ENCODE assay signal across 10 cellular contexts in the genomic region with DNA sequence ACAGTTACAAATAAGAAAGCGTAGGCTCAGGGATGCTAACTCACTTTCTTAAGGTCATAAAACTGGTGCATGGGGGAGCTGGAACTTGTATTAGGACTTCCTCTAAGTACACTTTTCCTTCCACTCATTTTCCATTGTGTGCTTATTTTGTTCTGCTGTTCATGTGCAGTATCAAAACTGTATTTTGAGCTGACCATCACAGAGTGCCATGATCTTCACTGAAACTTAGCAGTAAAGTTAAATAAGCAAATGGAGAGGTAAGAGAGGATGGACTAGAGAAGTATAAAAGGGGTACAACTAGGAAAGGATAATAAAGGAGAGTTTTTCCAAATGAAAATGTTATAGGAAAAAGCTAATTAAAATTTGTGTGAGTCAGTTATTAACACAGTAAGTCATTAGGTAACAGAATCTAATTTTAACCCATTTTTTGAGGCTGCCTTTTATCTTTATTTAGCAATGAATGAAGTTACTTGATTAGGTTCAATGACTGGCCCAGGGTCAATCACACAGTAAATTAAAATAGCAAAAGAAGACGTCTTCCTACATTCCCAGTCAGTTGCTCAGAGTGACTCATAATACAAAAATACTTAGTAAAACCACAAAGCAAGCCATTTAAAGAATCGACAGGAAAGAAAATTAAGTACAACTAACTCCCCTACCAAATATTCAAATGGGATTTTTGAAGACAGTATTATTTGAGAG.
DNase-seq lines count a peak whose midpoint lies in the region; ATAC-seq, FAIRE-seq and TF ChIP-seq lines count a peak whose summit lies in the region.
"Had no signal": no experiment of that assay in that cellular context is flagged by ENCODE, and none has a peak within 500 bp of the region (broad histone marks: within the 10 kb centered on the region; RNA-seq: fewer than 3 reads in every experiment).

No MANE protein-coding gene starts in this region.

- peaks cover 20% of the 10 kb centered on the region for H3K4me1 ChIP-seq in endothelial cell of umbilical vein (ENCODE audit: control insufficient read depth, extremely low read depth, insufficient read depth, low read length)
- H3K4me1 ChIP-seq in CD8-positive, alpha-beta T cell (ENCODE audit: insufficient read depth, low read length) = no peaks in the 10 kb centered on the region

- H4K20me1 ChIP-seq in endothelial cell of umbilical vein (replicated peaks; ENCODE audit: control insufficient read depth, extremely low read depth, insufficient read depth, low read length) = no peaks in the 10 kb centered on the region

- H3K27ac ChIP-seq in endothelial cell of umbilical vein (ENCODE audit: insufficient read depth, low read depth, low read length) = peak overlapping the region; percentile 99
- H3K27ac ChIP-seq in CD8-positive, alpha-beta T cell (ENCODE audit: low read depth, low read length) = no peak overlapping the region

- ATAC-seq in stimulated activated naive CD8-positive, alpha-beta T cell treated with anti-CD3 and anti-CD28 coated beads, Interleukin-15, Interleukin-2, amounts not matched to agents 100 U/mL and 50 U/mL, for 24 hours = peak; percentile 55
- ATAC-seq in HG03378 (IDR thresholded peaks at IDR 0.05; ENCODE audit: unreplicated experiment) = no peak
- no peak for ATAC-seq in CD8-positive, alpha-beta T cell

- no peaks in the 10 kb centered on the region for H3K9me1 ChIP-seq in endothelial cell of umbilical vein (replicated peaks; ENCODE audit: control insufficient read depth, extremely low read depth, insufficient read depth, low read length)

- intact Hi-C loops in activated CD4-positive, alpha-beta memory T cell treated with anti-CD3 and anti-CD28 coated beads for 36 hours (cut with micrococcal nuclease) = no loop called here
- intact Hi-C loops in endothelial cell of umbilical vein (cut with micrococcal nuclease) = loop anchor here (1.0 to 2.0 kb wide), 7 partner anchors 68 to 252 kb away; no protein-coding TSS in a partner anchor
- intact Hi-C loops in CD8-positive, alpha-beta T cell (cut with DNase I, micrococcal nuclease) = no loop called here

- H3K9me3 Mint-ChIP-seq in activated CD4-positive, alpha-beta memory T cell treated with anti-CD3 and anti-CD28 coated beads, Interleukin-2, amount 10 ng/mL, durations not matched to agents 7 days and 5 days = peaks cover 11% of the 10 kb centered on the region
- peaks cover 4% of the 10 kb centered on the region for H3K9me3 Mint-ChIP-seq in activated CD4-positive, alpha-beta memory T cell treated with anti-CD3 and anti-CD28 coated beads for 36 hours
- peaks cover under 1% of the 10 kb centered on the region for H3K9me3 Mint-ChIP-seq in CD8-positive, alpha-beta T cell

- H3K4me3 ChIP-seq in endothelial cell of umbilical vein (replicated peaks in 1 of 3; ENCODE audit: insufficient read depth in 1 of 3, low read depth in 1 of 3, low read length in 3 of 3) = no peak overlapping the region
- H3K4me3 ChIP-seq in CD8-positive, alpha-beta T cell (ENCODE audit: low read depth, low read length) = no peak overlapping the region

- FAIRE-seq in endothelial cell of umbilical vein (lab: Jason Lieb, UNC) (peak; percentile 76), GM12892 (lab: Jason Lieb, UNC) (no peak)

- POLR2A ChIA-PET in activated CD4-positive, alpha-beta memory T cell treated with anti-CD3 and anti-CD28 coated beads, Interleukin-2, amount 10 ng/mL, durations not matched to agents 7 days and 5 days (lab: Charles Lee) = interaction anchor here (0.6 to 1.5 kb wide), 4 partner anchors 17 to 562 kb away, joined by 3 to 4 read pairs (median 3); no protein-coding TSS in a partner anchor
- POLR2A ChIA-PET in activated CD4-positive, alpha-beta memory T cell treated with anti-CD3 and anti-CD28 coated beads for 36 hours (lab: Charles Lee) = no interaction called here
- POLR2A ChIA-PET in endothelial cell of umbilical vein (lab: Charles Lee) = no interaction called here
- POLR2A ChIA-PET in CD8-positive, alpha-beta T cell (lab: Charles Lee) = no interaction called here

- no peak overlapping the region for H2AFZ ChIP-seq in endothelial cell of umbilical vein (ENCODE audit: low read depth, low read length)

- TF ChIP-seq CTCF in endothelial cell of umbilical vein (IDR thresholded peaks at IDR 0.05; ENCODE audit: extremely low read depth in 1 of 2, insufficient read depth in 1 of 2, low read depth in 1 of 2, low read length in 2 of 2) = no peak
- no peak for TF ChIP-seq CTCF in CD8-positive, alpha-beta T cell (IDR thresholded peaks at IDR 0.05)

- CTCF ChIA-PET in activated CD4-positive, alpha-beta memory T cell treated with anti-CD3 and anti-CD28 coated beads, Interleukin-2, amount 10 ng/mL, durations not matched to agents 7 days and 5 days (lab: Charles Lee) = interaction anchor here (1.2 kb wide), 1 partner anchor 14 kb away, joined by 3 read pairs; no protein-coding TSS in a partner anchor
- CTCF ChIA-PET in activated CD4-positive, alpha-beta memory T cell treated with anti-CD3 and anti-CD28 coated beads for 36 hours (lab: Charles Lee) = no interaction called here
- CTCF ChIA-PET in endothelial cell of umbilical vein (lab: Charles Lee) = interaction anchor here (0.7 to 3.9 kb wide), 9 partner anchors 16 to 252 kb away, joined by 3 to 19 read pairs (median 3); no protein-coding TSS in a partner anchor
- CTCF ChIA-PET in CD8-positive, alpha-beta T cell (lab: Charles Lee) = interaction anchor here (1.0 kb wide), 1 partner anchor 10 kb away, joined by 4 read pairs; no protein-coding TSS in a partner anchor

- H3K4me3 Mint-ChIP-seq in activated CD4-positive, alpha-beta memory T cell treated with anti-CD3 and anti-CD28 coated beads, Interleukin-2, amount 10 ng/mL, durations not matched to agents 7 days and 5 days = no peak overlapping the region
- no peak overlapping the region for H3K4me3 Mint-ChIP-seq in activated CD4-positive, alpha-beta memory T cell treated with anti-CD3 and anti-CD28 coated beads for 36 hours
- no peak overlapping the region for H3K4me3 Mint-ChIP-seq in CD8-positive, alpha-beta T cell
- H3K4me3 Mint-ChIP-seq: dendritic cell treated with granulocyte-macrophage colony-stimulating factor and Interleukin-4, amounts not matched to agents 40 ng/mL and 50 ng/mL, for 4 days; mesothelial cell of epicardium had no signal

- no peaks in the 10 kb centered on the region for H3K36me3 ChIP-seq in endothelial cell of umbilical vein (ENCODE audit: control insufficient read depth in 2 of 2, extremely low read depth in 1 of 2, insufficient read depth in 2 of 2, low read length in 2 of 2)
- no peaks in the 10 kb centered on the region for H3K36me3 ChIP-seq in CD8-positive, alpha-beta T cell (ENCODE audit: insufficient read depth, low read length)

- H3K9me3 ChIP-seq in endothelial cell of umbilical vein (replicated peaks; ENCODE audit: control insufficient read depth, insufficient read depth, low read length) = no peaks in the 10 kb centered on the region
- H3K9me3 ChIP-seq in CD8-positive, alpha-beta T cell (ENCODE audit: low read length) = no peaks in the 10 kb centered on the region

- H3K27me3 ChIP-seq in endothelial cell of umbilical vein (ENCODE audit: control insufficient read depth in 2 of 2, insufficient read depth in 2 of 2, low read length in 2 of 2) = no peaks in the 10 kb centered on the region
- no peaks in the 10 kb centered on the region for H3K27me3 ChIP-seq in CD8-positive, alpha-beta T cell (ENCODE audit: insufficient read depth, low read length)

- H3K27ac Mint-ChIP-seq in activated CD4-positive, alpha-beta memory T cell treated with anti-CD3 and anti-CD28 coated beads, Interleukin-2, amount 10 ng/mL, durations not matched to agents 7 days and 5 days = peak overlapping the region; percentile 2
- no peak overlapping the region for H3K27ac Mint-ChIP-seq in activated CD4-positive, alpha-beta memory T cell treated with anti-CD3 and anti-CD28 coated beads for 36 hours
- H3K27ac Mint-ChIP-seq in CD8-positive, alpha-beta T cell = no peak overlapping the region
- H3K27ac Mint-ChIP-seq: dendritic cell treated with granulocyte-macrophage colony-stimulating factor and Interleukin-4, amounts not matched to agents 40 ng/mL and 50 ng/mL, for 4 days; mesothelial cell of epicardium had no signal

- H3K4me1 Mint-ChIP-seq in activated CD4-positive, alpha-beta memory T cell treated with anti-CD3 and anti-CD28 coated beads, Interleukin-2, amount 10 ng/mL, durations not matched to agents 7 days and 5 days = peaks cover 22% of the 10 kb centered on the region
- peaks cover 22% of the 10 kb centered on the region for H3K4me1 Mint-ChIP-seq in activated CD4-positive, alpha-beta memory T cell treated with anti-CD3 and anti-CD28 coated beads for 36 hours (ENCODE audit: low read depth)
- H3K4me1 Mint-ChIP-seq in CD8-positive, alpha-beta T cell (ENCODE audit: low read depth) = peaks cover 11% of the 10 kb centered on the region

- peaks cover under 1% of the 10 kb centered on the region for H3K36me3 Mint-ChIP-seq in activated CD4-positive, alpha-beta memory T cell treated with anti-CD3 and anti-CD28 coated beads, Interleukin-2, amount 10 ng/mL, durations not matched to agents 7 days and 5 days (ENCODE audit: low read depth)
- peaks cover under 1% of the 10 kb centered on the region for H3K36me3 Mint-ChIP-seq in activated CD4-positive, alpha-beta memory T cell treated with anti-CD3 and anti-CD28 coated beads for 36 hours
- no peaks in the 10 kb centered on the region for H3K36me3 Mint-ChIP-seq in CD8-positive, alpha-beta T cell

- TF ChIP-seq POLR2A in endothelial cell of umbilical vein (IDR thresholded peaks at IDR 0.05; ENCODE audit: low read depth, low read length) = no peak
- no peak for TF ChIP-seq POLR2A in GM12892 (IDR thresholded peaks at IDR 0.05; ENCODE audit: low read depth, low read length)

- H3K4me2 ChIP-seq in endothelial cell of umbilical vein (ENCODE audit: insufficient read depth, low read length) = peak overlapping the region; percentile 64

- H3K27me3 Mint-ChIP-seq in activated CD4-positive, alpha-beta memory T cell treated with anti-CD3 and anti-CD28 coated beads, Interleukin-2, amount 10 ng/mL, durations not matched to agents 7 days and 5 days = peaks cover 3% of the 10 kb centered on the region
- no peaks in the 10 kb centered on the region for H3K27me3 Mint-ChIP-seq in activated CD4-positive, alpha-beta memory T cell treated with anti-CD3 and anti-CD28 coated beads for 36 hours
- no peaks in the 10 kb centered on the region for H3K27me3 Mint-ChIP-seq in CD8-positive, alpha-beta T cell (ENCODE audit: low read depth)
- H3K27me3 Mint-ChIP-seq: dendritic cell treated with granulocyte-macrophage colony-stimulating factor and Interleukin-4, amounts not matched to agents 40 ng/mL and 50 ng/mL, for 4 days had no signal

- no peaks in the 10 kb centered on the region for H3K79me2 ChIP-seq in endothelial cell of umbilical vein (ENCODE audit: control insufficient read depth, insufficient read depth, low read length)

- DNase-seq in activated CD4-positive, alpha-beta memory T cell treated with anti-CD3 and anti-CD28 coated beads, Interleukin-2, amount 10 ng/mL, durations not matched to agents 7 days and 5 days = no peak
- DNase-seq in activated CD4-positive, alpha-beta memory T cell treated with anti-CD3 and anti-CD28 coated beads for 36 hours = no peak
- DNase-seq in RKO (ENCODE audit: low spot score) = peak; percentile 78
- DNase-seq in endothelial cell of umbilical vein (ENCODE audit: low read depth, low spot score) = peak; percentile 72
- DNase-seq in stimulated activated naive CD8-positive, alpha-beta T cell treated with anti-CD3 and anti-CD28 coated beads, Interleukin-15, Interleukin-2, amounts not matched to agents 100 U/mL and 50 U/mL, for 24 hours = no peak
- no peak for DNase-seq in GM12892 (ENCODE audit: insufficient read length)
- no peak for DNase-seq in CD8-positive, alpha-beta T cell

- H3K9ac ChIP-seq in endothelial cell of umbilical vein (replicated peaks; ENCODE audit: extremely low read depth, insufficient read depth, low read length) = peak overlapping the region; percentile 80

- dilution Hi-C loops in endothelial cell of umbilical vein (cut with MboI; ENCODE audit: extremely low pct_ligation_motif_present, low sequenced_read_pairs) = no loop called here

- BruUV-seq in endothelial cell of umbilical vein (replicated peaks; lab: Mats Ljungman, UMichigan) = TSS peak; percentile 72

Comparison
In these comparisons a context has a peak if more than half of its experiments do, and no peak if none do; other contexts are left out.
1. DNase-seq: peak in RKO (single experiment) and endothelial cell of umbilical vein (single experiment); none in activated CD4-positive, alpha-beta memory T cell treated with anti-CD3 and anti-CD28 coated beads, Interleukin-2, amount 10 ng/mL, durations not matched to agents 7 days and 5 days (single experiment), activated CD4-positive, alpha-beta memory T cell treated with anti-CD3 and anti-CD28 coated beads for 36 hours (single experiment), stimulated activated naive CD8-positive, alpha-beta T cell treated with anti-CD3 and anti-CD28 coated beads, Interleukin-15, Interleukin-2, amounts not matched to agents 100 U/mL and 50 U/mL, for 24 hours (single experiment), GM12892 (single experiment) and CD8-positive, alpha-beta T cell (0 of 7).